In the genomic region with DNA sequence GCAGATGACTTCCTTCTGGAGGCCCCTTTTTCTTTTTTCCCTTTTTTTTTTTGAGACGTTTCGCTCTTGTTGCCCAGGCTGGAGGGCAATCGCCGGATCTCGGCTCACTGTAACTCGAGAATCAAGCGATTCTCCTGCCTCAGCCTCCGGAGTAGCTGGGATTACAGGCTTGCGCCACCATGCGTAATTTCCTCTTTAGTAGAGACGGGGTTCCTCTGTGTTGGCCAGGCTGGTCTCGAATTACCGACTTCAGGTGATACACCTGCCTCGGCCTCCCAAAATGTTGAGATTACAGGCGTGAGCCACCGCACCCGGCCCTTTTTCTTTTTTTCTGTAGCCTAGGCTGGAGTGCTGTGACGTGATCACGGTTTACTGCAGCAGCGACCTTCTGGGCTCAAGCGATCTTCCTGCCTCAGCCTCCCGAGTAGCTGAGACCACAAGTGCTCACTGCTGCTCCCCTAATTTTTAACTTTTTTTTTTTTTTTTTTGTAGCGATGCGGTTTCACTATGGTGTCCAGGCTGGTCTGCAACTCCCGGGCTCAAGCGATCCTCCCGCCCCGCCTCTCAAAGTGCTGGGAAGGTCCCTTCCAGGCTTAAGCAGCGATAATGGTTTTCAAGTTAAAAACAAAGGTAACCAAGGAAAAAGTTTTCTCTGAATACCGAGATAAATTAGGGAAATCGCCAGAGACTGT, we compare ENCODE assay signal across 8 cellular contexts. TPM values are rescaled to one million over a fixed set of nuclear protein-coding genes. Genes with fewer than 3 reads are reported as not detected.
A peak's percentile ranks its signal among the peaks of the same experiment; 100 is the strongest.
DNase-seq lines count a peak whose midpoint lies in the region; ATAC-seq and TF ChIP-seq lines count a peak whose summit lies in the region.

No MANE protein-coding gene starts in this region.

- no peaks in the 10 kb centered on the region for H3K9me3 ChIP-seq in MG63
- no peaks in the 10 kb centered on the region for H3K9me3 ChIP-seq in right lobe of liver

- TF ChIP-seq CTCF in activated B cell treated with CpG ODN at 0.5 μM for 24 hours (IDR thresholded peaks at IDR 0.05) (no peak), right lobe of liver (IDR thresholded peaks at IDR 0.05) (peak in 1 of 4 donors; percentile 25)

- peak overlapping the region; percentile 96 for H3K4me3 Mint-ChIP-seq in activated B cell treated with CpG ODN at 0.5 μM for 24 hours
- peak overlapping the region; percentile 91 for H3K4me3 Mint-ChIP-seq in dendritic cell treated with granulocyte-macrophage colony-stimulating factor and Interleukin-4, amounts not matched to agents 40 ng/mL and 50 ng/mL, for 4 days
- peak overlapping the region; percentile 97 for H3K4me3 Mint-ChIP-seq in stimulated activated memory B cell treated with anti-CD40 and anti-IgM and Interleukin-4, amounts not matched to agents 10 μg/mL and 1 μg/mL and 100 μg/mL, for 72 hours

- H3K27ac Mint-ChIP-seq in activated B cell treated with CpG ODN at 0.5 μM for 24 hours, result peak overlapping the region; percentile 94
- H3K27ac Mint-ChIP-seq in dendritic cell treated with granulocyte-macrophage colony-stimulating factor and Interleukin-4, amounts not matched to agents 40 ng/mL and 50 ng/mL, for 4 days, result peak overlapping the region; percentile 98
- peak overlapping the region; percentile 98 for H3K27ac Mint-ChIP-seq in stimulated activated memory B cell treated with anti-CD40 and anti-IgM and Interleukin-4, amounts not matched to agents 10 μg/mL and 1 μg/mL and 100 μg/mL, for 72 hours

- peak; percentile 26 for ATAC-seq in GM21786 (IDR thresholded peaks at IDR 0.05; ENCODE audit: unreplicated experiment)
- ATAC-seq in activated B cell treated with CpG ODN at 0.5 μM for 24 hours (ENCODE audit: low read depth), result peak; percentile 1
- ATAC-seq in right lobe of liver, result peak; percentile 21 to 37 (median 28)
- peak; percentile 25 for ATAC-seq in stimulated activated memory B cell treated with anti-CD40 and anti-IgM and Interleukin-4, amounts not matched to agents 10 μg/mL and 1 μg/mL and 100 μg/mL, for 72 hours

- H3K36me3 Mint-ChIP-seq in activated B cell treated with CpG ODN at 0.5 μM for 24 hours (ENCODE audit: low read depth), result peaks cover 14% of the 10 kb centered on the region
- H3K36me3 Mint-ChIP-seq in dendritic cell treated with granulocyte-macrophage colony-stimulating factor and Interleukin-4, amounts not matched to agents 40 ng/mL and 50 ng/mL, for 4 days (ENCODE audit: low read depth), result peaks cover 37% of the 10 kb centered on the region
- no peaks in the 10 kb centered on the region for H3K36me3 Mint-ChIP-seq in stimulated activated memory B cell treated with anti-CD40 and anti-IgM and Interleukin-4, amounts not matched to agents 10 μg/mL and 1 μg/mL and 100 μg/mL, for 72 hours

- intact Hi-C loops in activated B cell treated with CpG ODN at 0.5 μM for 24 hours (cut with micrococcal nuclease) (loop anchor here (2.0 kb wide), 5 partner anchors 14 to 172 kb away; a partner anchor contains a TSS), right lobe of liver (cut with DNase I) (no loop called here)
- intact Hi-C loops in dendritic cell treated with granulocyte-macrophage colony-stimulating factor and Interleukin-4, amounts not matched to agents 40 ng/mL and 50 ng/mL, for 4 days (cut with micrococcal nuclease), result no loop called here

- WGBS in right lobe of liver (ENCODE audit: insufficient coverage, low coverage, low lambda C conversion rate, missing lambda C conversion rate), result 0% methylated on average over 30 of the region's 31 CpGs

- DNase-seq in EL (peak; percentile 66), MG63 (peak; percentile 13), activated B cell treated with CpG ODN at 0.5 μM for 24 hours (peak; percentile 25), right lobe of liver (peak; percentile 53 to 68 (median 65))
- DNase-seq in effector CD8-positive, alpha-beta T cell (lab: John Stamatoyannopoulos, UW), result no peak

- POLR2A ChIA-PET in activated B cell treated with CpG ODN at 0.5 μM for 24 hours (lab: Charles Lee), result interaction anchor here (0.6 to 7.8 kb wide), 12 partner anchors 9 to 433 kb away, joined by 3 to 144 read pairs (median 4); a partner anchor contains a TSS

- H3K4me1 Mint-ChIP-seq in activated B cell treated with CpG ODN at 0.5 μM for 24 hours, result peaks cover 24% of the 10 kb centered on the region
- H3K4me1 Mint-ChIP-seq in dendritic cell treated with granulocyte-macrophage colony-stimulating factor and Interleukin-4, amounts not matched to agents 40 ng/mL and 50 ng/mL, for 4 days (ENCODE audit: low read depth), result peaks cover 27% of the 10 kb centered on the region
- H3K4me1 Mint-ChIP-seq in stimulated activated memory B cell treated with anti-CD40 and anti-IgM and Interleukin-4, amounts not matched to agents 10 μg/mL and 1 μg/mL and 100 μg/mL, for 72 hours, result peaks cover 39% of the 10 kb centered on the region

- CTCF ChIA-PET in activated B cell treated with CpG ODN at 0.5 μM for 24 hours (lab: Charles Lee), result interaction anchor here (0.8 to 1.2 kb wide), 2 partner anchors 10 to 12 kb away, joined by 4 read pairs; no protein-coding TSS in a partner anchor

- H3K4me1 ChIP-seq in right lobe of liver, result peaks cover 0 to 15% (median 6%) of the 10 kb centered on the region in 4 donors

- TF ChIP-seq POLR2A in right lobe of liver (IDR thresholded peaks at IDR 0.05), result no peak

- peaks cover 7% of the 10 kb centered on the region for H3K36me3 ChIP-seq in MG63
- H3K36me3 ChIP-seq in right lobe of liver, result no peaks in the 10 kb centered on the region

- no peaks in the 10 kb centered on the region for H3K9me3 Mint-ChIP-seq in activated B cell treated with CpG ODN at 0.5 μM for 24 hours
- no peaks in the 10 kb centered on the region for H3K9me3 Mint-ChIP-seq in dendritic cell treated with granulocyte-macrophage colony-stimulating factor and Interleukin-4, amounts not matched to agents 40 ng/mL and 50 ng/mL, for 4 days
- H3K9me3 Mint-ChIP-seq in stimulated activated memory B cell treated with anti-CD40 and anti-IgM and Interleukin-4, amounts not matched to agents 10 μg/mL and 1 μg/mL and 100 μg/mL, for 72 hours, result no peaks in the 10 kb centered on the region

- H3K27me3 ChIP-seq in MG63, result no peaks in the 10 kb centered on the region
- H3K27me3 ChIP-seq in right lobe of liver, result no peaks in the 10 kb centered on the region

- peak overlapping the region; percentile 94 to 99 (median 94) for H3K27ac ChIP-seq in right lobe of liver

- peak overlapping the region; percentile 73 for H3K4me3 ChIP-seq in MG63
- peak overlapping the region; percentile 86 to 94 (median 88) for H3K4me3 ChIP-seq in right lobe of liver

- H3K27me3 Mint-ChIP-seq in activated B cell treated with CpG ODN at 0.5 μM for 24 hours, result no peaks in the 10 kb centered on the region
- H3K27me3 Mint-ChIP-seq in dendritic cell treated with granulocyte-macrophage colony-stimulating factor and Interleukin-4, amounts not matched to agents 40 ng/mL and 50 ng/mL, for 4 days, result no peaks in the 10 kb centered on the region
- H3K27me3 Mint-ChIP-seq in stimulated activated memory B cell treated with anti-CD40 and anti-IgM and Interleukin-4, amounts not matched to agents 10 μg/mL and 1 μg/mL and 100 μg/mL, for 72 hours, result no peaks in the 10 kb centered on the region

RNA-seq across cellular contexts. Expression of a gene that starts 1.0 kb away (rescaled TPM):
- total RNA-seq in MG63 (2014; rRNA removed; shearing (Covaris generic); ENCODE audit: low replicate concordance), result 93.5 and 95.1 TPM in 2 replicates
- total RNA-seq in activated B cell treated with CpG ODN at 0.5 μM for 24 hours (199 and 206 TPM in 2 replicates), right lobe of liver (10 to 100 TPM; 44.7 to 73.4 (median 65.5) TPM)

RNA-seq across cellular contexts. Expression of a gene that starts 10.4 kb away (rescaled TPM):
- total RNA-seq in MG63 (2014; rRNA removed; shearing (Covaris generic); ENCODE audit: low replicate concordance), result 4.3 and 17.7 TPM in 2 replicates
- total RNA-seq in activated B cell treated with CpG ODN at 0.5 μM for 24 hours (10.6 and 13.6 TPM in 2 replicates), right lobe of liver (1 to 10 TPM; 1.3 to 3.8 (median 1.7) TPM)

RNA-seq across cellular contexts. Expression of a gene that starts 48.6 kb away (rescaled TPM):
- total RNA-seq in MG63 (2014; rRNA removed; shearing (Covaris generic); ENCODE audit: low replicate concordance), result 1.2 and 6.5 TPM in 2 replicates
- total RNA-seq in activated B cell treated with CpG ODN at 0.5 μM for 24 hours (24.9 and 28.3 TPM in 2 replicates), right lobe of liver (10 to 100 TPM in 3 of 6 experiments, 1 to 10 TPM in 3; 9.2 to 11.9 (median 10.3) TPM)
